8 cellular contexts compared by ENCODE assay signal in the genomic region with DNA sequence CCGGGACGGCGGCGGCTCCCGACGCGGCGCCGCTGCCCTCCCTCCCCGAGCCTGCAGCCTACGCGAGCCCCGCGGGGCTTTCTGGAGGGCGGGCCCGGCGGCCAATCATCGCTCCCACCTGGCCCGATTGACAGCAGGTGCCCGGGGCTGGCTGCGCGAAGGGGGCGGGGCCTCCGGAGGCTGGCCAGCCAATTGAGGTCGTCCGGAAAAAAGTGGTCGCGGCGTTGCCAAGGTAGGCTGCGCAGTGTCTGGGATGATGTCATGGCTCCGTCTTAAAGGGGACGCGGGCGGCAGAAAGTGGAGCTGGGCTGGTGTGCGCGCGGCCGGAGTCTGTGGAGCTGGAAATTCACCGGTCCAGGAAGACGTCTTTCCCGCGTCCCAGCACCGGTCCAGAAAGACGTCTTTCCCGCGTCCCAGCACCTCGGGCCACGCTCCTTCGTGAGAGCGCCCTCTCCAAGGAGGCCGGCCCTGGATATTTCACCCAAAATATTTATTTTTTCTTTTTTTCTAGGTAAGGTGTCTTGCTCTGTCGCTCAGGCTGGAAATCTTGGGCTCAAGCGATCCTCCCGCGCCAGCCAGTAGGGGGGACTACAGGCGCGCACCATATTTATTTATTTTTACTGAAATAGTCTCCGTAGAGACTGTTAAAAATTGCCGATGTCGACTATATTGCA. TPM values are rescaled to one million over a fixed set of nuclear protein-coding genes. Genes with fewer than 3 reads are reported as not detected.
DNase-seq lines count a peak whose midpoint lies in the region; ATAC-seq and TF ChIP-seq lines count a peak whose summit lies in the region.

Gene ACTR1B, minus strand, starts transcription at position 83 of the 674 bp plus-strand sequence. CDS start 154 bp downstream, outside the sequence.

- TF ChIP-seq CTCF in GM13976 (IDR thresholded peaks at IDR 0.05; ENCODE audit: borderline replicate concordance, control extremely low read depth, extremely low read depth, insufficient read depth, missing control alignments) (peak; percentile 8), adrenal gland (IDR thresholded peaks at IDR 0.05) (peak; percentile 23 to 77 (median 60)), heart left ventricle (IDR thresholded peaks at IDR 0.05) (peak; percentile 32 to 76 (median 58)), type B pancreatic cell (conservative IDR thresholded peaks at IDR 0.05) (peak; percentile 80)

- H3K9me3 Mint-ChIP-seq in type B pancreatic cell, result no peaks in the 10 kb centered on the region

- peak; percentile 68 to 93 for TF ChIP-seq POLR2A in adrenal gland (IDR thresholded peaks at IDR 0.05)
- TF ChIP-seq POLR2A in heart left ventricle (IDR thresholded peaks at IDR 0.05), result peak in 1 of 2 donors; percentile 95

- in situ Hi-C loops in GM13976 (cut with MboI; ENCODE audit: low sequenced_read_pairs, unreplicated experiment), result no loop called here

- DNase-seq in GM13976 (ENCODE audit: low spot score) (peak; percentile 98), NCI-H146 (lab: John Stamatoyannopoulos, UW) (peak; percentile 99), T-helper 1 cell (peak; percentile 96 to 99 (median 97)), adrenal gland (peak; percentile 98 to 99 (median 98)), heart left ventricle (peak; percentile 98 to 99 (median 98)), pons (ENCODE audit: low spot score) (peak; percentile 96), type B pancreatic cell (ENCODE audit: extremely low spot score, unreplicated experiment) (peak; percentile 98)

- peak within 1 kb of the TSS; percentile 33 to 86 (median 53) for H3K4me3 ChIP-seq in adrenal gland
- peak within 1 kb of the TSS; percentile 57 to 98 (median 68) for H3K4me3 ChIP-seq in heart left ventricle

- ATAC-seq in HG02870 (IDR thresholded peaks at IDR 0.05; ENCODE audit: unreplicated experiment), result peak; percentile 76
- peak; percentile 96 to 98 (median 96) for ATAC-seq in heart left ventricle

- H3K4me1 Mint-ChIP-seq in type B pancreatic cell (ENCODE audit: unreplicated experiment), result peaks cover 18% of the 10 kb centered on the region

- peak within 1 kb of the TSS; percentile 97 for H3K4me3 Mint-ChIP-seq in type B pancreatic cell

- H3K36me3 ChIP-seq in adrenal gland (replicated peaks in 1 of 2), result peaks cover 0 to 5% of the 10 kb centered on the region in 2 donors
- peaks cover 0 to 15% (median 5%) of the 10 kb centered on the region in 9 donors for H3K36me3 ChIP-seq in heart left ventricle

- H3K27me3 ChIP-seq in adrenal gland, result no peaks in the 10 kb centered on the region
- no peaks in the 10 kb centered on the region for H3K27me3 ChIP-seq in heart left ventricle

- intact Hi-C loops in adrenal gland (cut with DNase I), result no loop called here
- intact Hi-C loops in heart left ventricle (cut with DNase I), result loop anchor here in 8 of 10 donors (1.0 to 2.0 kb wide), 5 partner anchors 17 to 73 kb away; partner anchors contain the start of gene COX5B (in 4 of the 8)

- peak within 1 kb of the TSS; percentile 98 for H3K27ac Mint-ChIP-seq in type B pancreatic cell

- H3K9me3 ChIP-seq in adrenal gland (replicated peaks in 1 of 3), result no peaks in the 10 kb centered on the region
- H3K9me3 ChIP-seq in heart left ventricle, result no peaks in the 10 kb centered on the region

- peaks cover 12 to 30% of the 10 kb centered on the region in 2 donors for H3K4me1 ChIP-seq in adrenal gland (replicated peaks in 1 of 2)
- peaks cover 4 to 38% (median 30%) of the 10 kb centered on the region in 12 donors for H3K4me1 ChIP-seq in heart left ventricle

- no peaks in the 10 kb centered on the region for H3K27me3 Mint-ChIP-seq in type B pancreatic cell

- 0 to 1% (median 1%) methylated on average over 21 to 60 of the region's 60 CpGs for WGBS in adrenal gland, 4 donors
- WGBS in heart left ventricle, 4 donors, result 0 to 1% (median 0%) methylated on average over 24 to 60 of the region's 60 CpGs

- peak within 1 kb of the TSS; percentile 83 to 99 (median 97) for H3K27ac ChIP-seq in adrenal gland
- peak within 1 kb of the TSS; percentile 88 to 99 (median 96) for H3K27ac ChIP-seq in heart left ventricle

- H3K36me3 Mint-ChIP-seq in type B pancreatic cell, result no peaks in the 10 kb centered on the region

RNA-seq across cellular contexts. Expression of gene ACTR1B, which starts in this region (rescaled TPM):
- 100 to 1,000 TPM in 5 of 8 donors, 10 to 100 TPM in 3; 72.1 to 130 (median 103) TPM for total RNA-seq in adrenal gland
- 100 to 1,000 TPM in 1 of 3 donors, 10 to 100 TPM in 2; 39.0 to 105 (median 88.6) TPM for polyA plus RNA-seq in adrenal gland
- 10 to 100 TPM; 62.1 to 84.1 (median 74.9) TPM for total RNA-seq in heart left ventricle
- 10 to 100 TPM; 48.7 to 94.9 TPM for polyA plus RNA-seq in heart left ventricle
- total RNA-seq in type B pancreatic cell (ENCODE audit: low replicate concordance), result 59.5 and 69.0 TPM in 2 replicates

Comparison
In these comparisons a context has a peak if more than half of its experiments do, and no peak if none do; other contexts are left out.
1. Peak in every context shown above with its lines: DNase-seq, ATAC-seq, H3K4me3 ChIP-seq and H3K27ac ChIP-seq.
2. CTCF ChIP-seq: peak in every context shown above with its lines; median percentile 80 in type B pancreatic cell; 60 in adrenal gland; 58 in heart left ventricle; 8 in GM13976.
3. intact Hi-C loops: an anchor here in heart left ventricle (1.0 to 2.0 kb wide); none called in adrenal gland.